In genomic region chr9:11805969-11806368, GRCh38 we compare ENCODE assay signal across 26 cellular contexts.
"Had no signal": no experiment of that assay in that cellular context is flagged by ENCODE, and none has a peak within 500 bp of the region (broad histone marks: within the 10 kb centered on the region; RNA-seq: fewer than 3 reads in every experiment).

No MANE protein-coding gene starts in this region.

- H3K27ac ChIP-seq: colonic mucosa, coronary artery, dorsolateral prefrontal cortex, epithelial cell of prostate, esophagus muscularis mucosa, esophagus squamous epithelium, foreskin keratinocyte, gastrocnemius medialis, gastroesophageal sphincter, heart left ventricle, heart right ventricle had no signal

- ATAC-seq: effector memory CD8-positive, alpha-beta T cell; esophagus mucosa; foreskin keratinocyte; gastrocnemius medialis; gastroesophageal sphincter; heart left ventricle; heart right ventricle had no signal

- H3K4me1 ChIP-seq: colonic mucosa, esophagus muscularis mucosa, esophagus squamous epithelium, foreskin keratinocyte, gastrocnemius medialis, gastroesophageal sphincter, heart left ventricle, heart right ventricle had no signal

- H3K27me3 ChIP-seq: colonic mucosa, dorsolateral prefrontal cortex, esophagus muscularis mucosa, esophagus squamous epithelium, foreskin keratinocyte, gastrocnemius medialis, gastroesophageal sphincter, heart left ventricle, heart right ventricle had no signal

- H3K4me3 ChIP-seq: colonic mucosa, coronary artery, dorsolateral prefrontal cortex, esophagus muscularis mucosa, esophagus squamous epithelium, gastrocnemius medialis, gastroesophageal sphincter, heart left ventricle, heart right ventricle had no signal

- FAIRE-seq: colon, endothelial cell of umbilical vein had no signal

- H3K36me3 ChIP-seq: colonic mucosa, esophagus muscularis mucosa, esophagus squamous epithelium, gastrocnemius medialis, gastroesophageal sphincter, heart left ventricle, heart right ventricle had no signal

- DNase-seq: colonic mucosa; cortex of kidney; dermis blood vessel endothelial cell; dorsolateral prefrontal cortex; effector CD4-positive, alpha-beta T cell; effector CD8-positive, alpha-beta T cell; effector memory CD4-positive, alpha-beta T cell; effector memory CD8-positive, alpha-beta T cell; endodermal cell; erythroblast; esophagus squamous epithelium; foreskin fibroblast; foreskin keratinocyte; foreskin melanocyte; gastrocnemius medialis; glutamatergic neuron; head of caudate nucleus; heart left ventricle; heart right ventricle had no signal

- H3K9me3 ChIP-seq: colonic mucosa, esophagus muscularis mucosa, gastrocnemius medialis, gastroesophageal sphincter had no signal
